Comparison of ENCODE assay signal across 1 cellular context in genomic region chr16:3494574-3494973, GRCh38.
TF ChIP-seq lines count a peak whose summit lies in the region.

No MANE protein-coding gene starts in this region.

TF ChIP-seq in HepG2, 621 proteins besides CTCF, POLR2A, EP300 and RAD21 (continued from another document):
- TF ChIP-seq, protein P1, sequence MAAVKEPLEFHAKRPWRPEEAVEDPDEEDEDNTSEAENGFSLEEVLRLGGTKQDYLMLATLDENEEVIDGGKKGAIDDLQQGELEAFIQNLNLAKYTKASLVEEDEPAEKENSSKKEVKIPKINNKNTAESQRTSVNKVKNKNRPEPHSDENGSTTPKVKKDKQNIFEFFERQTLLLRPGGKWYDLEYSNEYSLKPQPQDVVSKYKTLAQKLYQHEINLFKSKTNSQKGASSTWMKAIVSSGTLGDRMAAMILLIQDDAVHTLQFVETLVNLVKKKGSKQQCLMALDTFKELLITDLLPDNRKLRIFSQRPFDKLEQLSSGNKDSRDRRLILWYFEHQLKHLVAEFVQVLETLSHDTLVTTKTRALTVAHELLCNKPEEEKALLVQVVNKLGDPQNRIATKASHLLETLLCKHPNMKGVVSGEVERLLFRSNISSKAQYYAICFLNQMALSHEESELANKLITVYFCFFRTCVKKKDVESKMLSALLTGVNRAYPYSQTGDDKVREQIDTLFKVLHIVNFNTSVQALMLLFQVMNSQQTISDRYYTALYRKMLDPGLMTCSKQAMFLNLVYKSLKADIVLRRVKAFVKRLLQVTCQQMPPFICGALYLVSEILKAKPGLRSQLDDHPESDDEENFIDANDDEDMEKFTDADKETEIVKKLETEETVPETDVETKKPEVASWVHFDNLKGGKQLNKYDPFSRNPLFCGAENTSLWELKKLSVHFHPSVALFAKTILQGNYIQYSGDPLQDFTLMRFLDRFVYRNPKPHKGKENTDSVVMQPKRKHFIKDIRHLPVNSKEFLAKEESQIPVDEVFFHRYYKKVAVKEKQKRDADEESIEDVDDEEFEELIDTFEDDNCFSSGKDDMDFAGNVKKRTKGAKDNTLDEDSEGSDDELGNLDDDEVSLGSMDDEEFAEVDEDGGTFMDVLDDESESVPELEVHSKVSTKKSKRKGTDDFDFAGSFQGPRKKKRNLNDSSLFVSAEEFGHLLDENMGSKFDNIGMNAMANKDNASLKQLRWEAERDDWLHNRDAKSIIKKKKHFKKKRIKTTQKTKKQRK (IDR thresholded peaks at IDR 0.05; ENCODE audit: low read length): no peak
- TF ChIP-seq ZHX2 (IDR thresholded peaks at IDR 0.05; ENCODE audit: low read depth) (no peak), ZHX2 (CRISPR knock-in tag; IDR thresholded peaks at IDR 0.05; ENCODE audit: borderline replicate concordance) (no peak), REL (CRISPR knock-in tag; conservative IDR thresholded peaks at IDR 0.05) (no peak), E2F2 (CRISPR knock-in tag; IDR thresholded peaks at IDR 0.05; ENCODE audit: borderline replicate concordance) (no peak), IKZF1 (IDR thresholded peaks at IDR 0.05) (no peak), MYC (CRISPR knock-in tag; IDR thresholded peaks at IDR 0.05; ENCODE audit: borderline replicate concordance) (no peak), ZZZ3 (CRISPR knock-in tag; IDR thresholded peaks at IDR 0.05; ENCODE audit: borderline replicate concordance) (no peak), CHCHD3 (CRISPR knock-in tag; IDR thresholded peaks at IDR 0.05) (no peak), HNRNPLL (IDR thresholded peaks at IDR 0.05; ENCODE audit: low read depth, low read length, poor library complexity, severe bottlenecking) (peak; percentile 41), ZBTB33 (CRISPR knock-in tag; IDR thresholded peaks at IDR 0.05) (peak; percentile 31; the same call in 1 of the 2 replicates), NFE2L1 (CRISPR knock-in tag; IDR thresholded peaks at IDR 0.05; ENCODE audit: borderline replicate concordance) (no peak), FOXK2 (IDR thresholded peaks at IDR 0.05) (no peak), ZNF616 (CRISPR knock-in tag; IDR thresholded peaks at IDR 0.05; ENCODE audit: low read depth) (no peak), ZNF335 (CRISPR knock-in tag; IDR thresholded peaks at IDR 0.05) (no peak), AGO2 (optimal IDR thresholded peaks at IDR 0.05; ENCODE audit: low read depth, low read length) (peak; percentile 18), ZNF138 (CRISPR knock-in tag; IDR thresholded peaks at IDR 0.05; ENCODE audit: low read depth) (no peak), JUN (CRISPR knock-in tag; IDR thresholded peaks at IDR 0.05) (no peak), FIP1L1 (IDR thresholded peaks at IDR 0.05; ENCODE audit: borderline replicate concordance, insufficient read depth, low read depth, low read length) (no peak)
- TF ChIP-seq, protein P2, sequence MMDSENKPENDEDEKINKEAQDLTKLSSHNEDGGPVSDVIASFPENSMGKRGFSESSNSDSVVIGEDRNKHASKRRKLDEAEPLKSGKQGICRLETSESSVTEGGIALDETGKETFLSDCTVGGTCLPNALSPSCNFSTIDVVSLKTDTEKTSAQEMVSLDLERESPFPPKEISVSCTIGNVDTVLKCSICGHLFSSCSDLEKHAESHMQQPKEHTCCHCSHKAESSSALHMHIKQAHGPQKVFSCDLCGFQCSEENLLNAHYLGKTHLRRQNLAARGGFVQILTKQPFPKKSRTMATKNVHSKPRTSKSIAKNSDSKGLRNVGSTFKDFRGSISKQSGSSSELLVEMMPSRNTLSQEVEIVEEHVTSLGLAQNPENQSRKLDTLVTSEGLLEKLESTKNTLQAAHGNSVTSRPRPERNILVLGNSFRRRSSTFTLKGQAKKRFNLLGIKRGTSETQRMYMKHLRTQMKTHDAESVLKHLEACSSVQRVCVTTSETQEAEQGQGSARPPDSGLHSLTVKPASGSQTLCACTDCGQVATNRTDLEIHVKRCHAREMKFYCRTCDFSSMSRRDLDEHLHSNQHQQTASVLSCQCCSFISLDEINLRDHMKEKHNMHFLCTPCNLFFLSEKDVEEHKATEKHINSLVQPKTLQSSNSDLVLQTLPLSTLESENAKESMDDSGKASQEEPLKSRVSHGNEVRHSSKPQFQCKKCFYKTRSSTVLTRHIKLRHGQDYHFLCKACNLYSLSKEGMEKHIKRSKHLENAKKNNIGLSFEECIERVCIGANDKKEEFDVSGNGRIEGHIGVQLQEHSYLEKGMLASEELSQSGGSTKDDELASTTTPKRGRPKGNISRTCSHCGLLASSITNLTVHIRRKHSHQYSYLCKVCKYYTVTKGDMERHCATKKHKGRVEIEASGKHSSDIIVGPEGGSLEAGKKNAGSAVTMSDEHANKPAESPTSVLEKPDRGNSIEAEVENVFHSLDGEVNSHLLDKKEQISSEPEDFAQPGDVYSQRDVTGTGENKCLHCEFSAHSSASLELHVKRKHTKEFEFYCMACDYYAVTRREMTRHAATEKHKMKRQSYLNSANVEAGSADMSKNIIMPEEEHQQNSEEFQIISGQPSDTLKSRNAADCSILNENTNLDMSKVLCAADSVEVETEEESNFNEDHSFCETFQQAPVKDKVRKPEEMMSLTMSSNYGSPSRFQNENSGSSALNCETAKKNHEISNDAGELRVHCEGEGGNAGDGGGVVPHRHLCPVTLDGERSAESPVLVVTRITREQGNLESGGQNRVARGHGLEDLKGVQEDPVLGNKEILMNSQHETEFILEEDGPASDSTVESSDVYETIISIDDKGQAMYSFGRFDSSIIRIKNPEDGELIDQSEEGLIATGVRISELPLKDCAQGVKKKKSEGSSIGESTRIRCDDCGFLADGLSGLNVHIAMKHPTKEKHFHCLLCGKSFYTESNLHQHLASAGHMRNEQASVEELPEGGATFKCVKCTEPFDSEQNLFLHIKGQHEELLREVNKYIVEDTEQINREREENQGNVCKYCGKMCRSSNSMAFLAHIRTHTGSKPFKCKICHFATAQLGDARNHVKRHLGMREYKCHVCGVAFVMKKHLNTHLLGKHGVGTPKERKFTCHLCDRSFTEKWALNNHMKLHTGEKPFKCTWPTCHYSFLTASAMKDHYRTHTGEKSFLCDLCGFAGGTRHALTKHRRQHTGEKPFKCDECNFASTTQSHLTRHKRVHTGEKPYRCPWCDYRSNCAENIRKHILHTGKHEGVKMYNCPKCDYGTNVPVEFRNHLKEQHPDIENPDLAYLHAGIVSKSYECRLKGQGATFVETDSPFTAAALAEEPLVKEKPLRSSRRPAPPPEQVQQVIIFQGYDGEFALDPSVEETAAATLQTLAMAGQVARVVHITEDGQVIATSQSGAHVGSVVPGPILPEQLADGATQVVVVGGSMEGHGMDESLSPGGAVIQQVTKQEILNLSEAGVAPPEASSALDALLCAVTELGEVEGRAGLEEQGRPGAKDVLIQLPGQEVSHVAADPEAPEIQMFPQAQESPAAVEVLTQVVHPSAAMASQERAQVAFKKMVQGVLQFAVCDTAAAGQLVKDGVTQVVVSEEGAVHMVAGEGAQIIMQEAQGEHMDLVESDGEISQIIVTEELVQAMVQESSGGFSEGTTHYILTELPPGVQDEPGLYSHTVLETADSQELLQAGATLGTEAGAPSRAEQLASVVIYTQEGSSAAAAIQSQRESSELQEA (CRISPR knock-in tag; IDR thresholded peaks at IDR 0.05; ENCODE audit: not compliant biosample characterization): no peak
